32 cellular contexts compared by ENCODE assay signal in genomic region chr2:239000089-239000488, GRCh38.
"Had no signal": no experiment of that assay in that cellular context is flagged by ENCODE, and none has a peak within 500 bp of the region (broad histone marks: within the 10 kb centered on the region; RNA-seq: fewer than 3 reads in every experiment).

No MANE protein-coding gene starts in this region.

- ATAC-seq: activated CD8-positive, alpha-beta memory T cell treated with anti-CD3 and anti-CD28 coated beads, Interleukin-2, amount 10 ng/mL, durations not matched to agents 7 days and 5 days; activated naive CD8-positive, alpha-beta T cell treated with anti-CD3 and anti-CD28 coated beads, Interleukin-2, amount 50 U/mL, for 24 hours; activated T-cell treated with anti-CD3 and anti-CD28 coated beads, Interleukin-2, amount 50 U/mL, for 72 hours; activated T-helper 17 cell treated with anti-CD3 and anti-CD28 coated beads, Interleukin-2, amount 50 U/mL, for 72 hours; Panc1 had no signal

- H3K36me3 Mint-ChIP-seq: activated CD4-positive, alpha-beta memory T cell treated with anti-CD3 and anti-CD28 coated beads for 36 hours; activated CD8-positive, alpha-beta memory T cell treated with anti-CD3 and anti-CD28 coated beads, Interleukin-2, amount 10 ng/mL, durations not matched to agents 7 days and 5 days; activated naive CD8-positive, alpha-beta T cell; brain had no signal

- H3K4me1 Mint-ChIP-seq: activated B cell treated with CpG ODN at 0.5 μM for 24 hours; activated CD8-positive, alpha-beta memory T cell treated with anti-CD3 and anti-CD28 coated beads, Interleukin-2, amount 10 ng/mL, durations not matched to agents 7 days and 5 days; activated naive CD8-positive, alpha-beta T cell treated with anti-CD3 and anti-CD28 coated beads, Interleukin-2, amount 50 U/mL, for 24 hours; activated T-helper 17 cell treated with anti-CD3 and anti-CD28 coated beads, Interleukin-2, amount 50 U/mL, for 72 hours had no signal

- H3K27ac Mint-ChIP-seq: activated B cell treated with CpG ODN at 0.5 μM for 24 hours; activated CD4-positive, alpha-beta memory T cell treated with anti-CD3 and anti-CD28 coated beads for 36 hours; activated CD8-positive, alpha-beta memory T cell treated with anti-CD3 and anti-CD28 coated beads, Interleukin-2, amount 10 ng/mL, durations not matched to agents 7 days and 5 days; activated naive CD8-positive, alpha-beta T cell; activated naive CD8-positive, alpha-beta T cell treated with anti-CD3 and anti-CD28 coated beads, Interleukin-2, amount 50 U/mL, for 24 hours; activated T-cell treated with anti-CD3 and anti-CD28 coated beads, Interleukin-2, amount 50 U/mL, for 72 hours; activated T-helper 17 cell treated with anti-CD3 and anti-CD28 coated beads, Interleukin-2, amount 50 U/mL, for 72 hours; brain had no signal

- H3K4me3 Mint-ChIP-seq: activated B cell treated with CpG ODN at 0.5 μM for 24 hours; activated CD4-positive, alpha-beta memory T cell treated with anti-CD3 and anti-CD28 coated beads for 36 hours; activated CD8-positive, alpha-beta memory T cell treated with anti-CD3 and anti-CD28 coated beads, Interleukin-2, amount 10 ng/mL, durations not matched to agents 7 days and 5 days; activated naive CD8-positive, alpha-beta T cell; activated naive CD8-positive, alpha-beta T cell treated with anti-CD3 and anti-CD28 coated beads, Interleukin-2, amount 50 U/mL, for 24 hours; activated T-cell treated with anti-CD3 and anti-CD28 coated beads, Interleukin-2, amount 50 U/mL, for 72 hours; activated T-helper 17 cell treated with anti-CD3 and anti-CD28 coated beads, Interleukin-2, amount 50 U/mL, for 72 hours; brain had no signal

- H3K9me3 ChIP-seq: SJSA1 had no signal

- H3K4me3 ChIP-seq: MG63, SJSA1 had no signal

- H3K36me3 ChIP-seq: MG63, SJSA1 had no signal

- H3K27me3 ChIP-seq: MG63, SJSA1 had no signal

- DNase-seq: activated B cell treated with CpG ODN at 0.5 μM for 24 hours; activated CD4-positive, alpha-beta memory T cell treated with anti-CD3 and anti-CD28 coated beads for 36 hours; activated CD4-positive, alpha-beta T cell treated with anti-CD3 and anti-CD28 coated beads for 4 hours; activated CD4-positive, alpha-beta T cell treated with anti-CD3 and anti-CD28 coated beads, Interleukin-2, amount 50 U/mL, for 1 hour; activated CD4-positive, CD25-positive, alpha-beta regulatory T cell treated with anti-CD3 and anti-CD28 coated beads, Interleukin-2, amount 50 U/mL, for 72 hours; activated CD8-positive, alpha-beta memory T cell treated with anti-CD3 and anti-CD28 coated beads, Interleukin-2, amount 10 ng/mL, durations not matched to agents 7 days and 5 days; activated effector memory CD4-positive, alpha-beta T cell treated with anti-CD3 and anti-CD28 coated beads, Interleukin-2, amount 50 U/mL, for 16 hours; activated naive CD4-positive, alpha-beta T cell treated with Interleukin-2 at 50 U/mL for 16 hours; activated naive CD8-positive, alpha-beta T cell treated with anti-CD3 and anti-CD28 coated beads, Interleukin-2, amount 50 U/mL, for 24 hours; activated T-cell treated with anti-CD3 and anti-CD28 coated beads, Interleukin-2, amount 50 U/mL, for 1 hour; activated T-cell treated with anti-CD3 and anti-CD28 coated beads, Interleukin-2, amount 50 U/mL, for 72 hours; central memory CD4-positive, alpha-beta T cell; Kasumi-1; KG1; NCI-H1092; NCI-H1436 treated with DMSO at 0.1 percent for 48 hours; NCI-H1694 treated with DMSO at 0.1 percent for 48 hours; NCI-H2029; NCI-H345; NCI-H524 treated with DMSO at 0.1 percent for 48 hours; SHP77; SW 1271; T-helper 1 cell; T-helper 2 cell; T-helper 9 cell had no signal

- H3K27ac ChIP-seq: SJSA1, VCaP had no signal
